ENCODE assay signal across 9 cellular contexts in genomic region chr7:74101061-74101681, GRCh38. TPM values are rescaled to one million over a fixed set of nuclear protein-coding genes. Genes with fewer than 3 reads are reported as not detected.
A peak's percentile ranks its signal among the peaks of the same experiment; 100 is the strongest.
DNase-seq lines count a peak whose midpoint lies in the region; ATAC-seq and TF ChIP-seq lines count a peak whose summit lies in the region.
"Had no signal": no experiment of that assay in that cellular context is flagged by ENCODE, and none has a peak within 500 bp of the region (broad histone marks: within the 10 kb centered on the region; RNA-seq: fewer than 3 reads in every experiment).

No MANE protein-coding gene starts in this region.

- no peak for DNase-seq in stimulated activated naive CD8-positive, alpha-beta T cell treated with anti-CD3 and anti-CD28 coated beads, Interleukin-15, Interleukin-2, amounts not matched to agents 100 U/mL and 50 U/mL, for 24 hours
- no peak for DNase-seq in stimulated activated naive CD8-positive, alpha-beta T cell treated with anti-CD3 and anti-CD28 coated beads, Interleukin-15, amount 100 ng/mL, for 72 hours
- peak; percentile 29 for DNase-seq in colonic mucosa
- no peak for DNase-seq in GOT3 (lab: John Stamatoyannopoulos, UW)
- DNase-seq in immature natural killer cell, result no peak
- DNase-seq in hippocampal formation (lab: John Stamatoyannopoulos, UW), result no peak
- DNase-seq in NCI-H1417 treated with DMSO at 0.1 percent for 48 hours (lab: John Stamatoyannopoulos, UW), result no peak

- H3K9ac ChIP-seq in colonic mucosa (ENCODE audit: low read depth in 2 of 2, low read length in 2 of 2), result no peak overlapping the region

- H3K9me3 Mint-ChIP-seq in stimulated activated naive CD8-positive, alpha-beta T cell treated with anti-CD3 and anti-CD28 coated beads, Interleukin-15, amount 100 ng/mL, for 72 hours, result no peaks in the 10 kb centered on the region
- H3K9me3 Mint-ChIP-seq in immature natural killer cell, result no peaks in the 10 kb centered on the region

- H3K27ac Mint-ChIP-seq in stimulated activated naive CD8-positive, alpha-beta T cell treated with anti-CD3 and anti-CD28 coated beads, Interleukin-15, amount 100 ng/mL, for 72 hours, result no peak overlapping the region
- no peak overlapping the region for H3K27ac Mint-ChIP-seq in immature natural killer cell

- no peaks in the 10 kb centered on the region for H3K27me3 ChIP-seq in colonic mucosa

- peak; percentile 39 for ATAC-seq in stimulated activated naive CD8-positive, alpha-beta T cell treated with anti-CD3 and anti-CD28 coated beads, Interleukin-15, Interleukin-2, amounts not matched to agents 100 U/mL and 50 U/mL, for 24 hours
- ATAC-seq in stimulated activated naive CD8-positive, alpha-beta T cell treated with anti-CD3 and anti-CD28 coated beads, Interleukin-15, amount 100 ng/mL, for 72 hours, result no peak
- ATAC-seq in HG03103 (IDR thresholded peaks at IDR 0.05; ENCODE audit: low read depth, unreplicated experiment), result peak; percentile 80

- no peak overlapping the region for H3K4me3 Mint-ChIP-seq in stimulated activated naive CD8-positive, alpha-beta T cell treated with anti-CD3 and anti-CD28 coated beads, Interleukin-15, amount 100 ng/mL, for 72 hours
- H3K4me3 Mint-ChIP-seq in immature natural killer cell, result no peak overlapping the region

- H3K36me3 ChIP-seq in colonic mucosa, result no peaks in the 10 kb centered on the region

- no peak for TF ChIP-seq CTCF in colonic mucosa (IDR thresholded peaks at IDR 0.05)

- H3K4me3 ChIP-seq in colonic mucosa, result no peak overlapping the region

- H3K27me3 Mint-ChIP-seq in stimulated activated naive CD8-positive, alpha-beta T cell treated with anti-CD3 and anti-CD28 coated beads, Interleukin-15, amount 100 ng/mL, for 72 hours, result no peaks in the 10 kb centered on the region
- H3K27me3 Mint-ChIP-seq in immature natural killer cell (ENCODE audit: low read depth in 3 of 3), result peaks cover 0 to 2% (median 0%) of the 10 kb centered on the region in 3 donors

- H3K4me1 Mint-ChIP-seq in stimulated activated naive CD8-positive, alpha-beta T cell treated with anti-CD3 and anti-CD28 coated beads, Interleukin-15, amount 100 ng/mL, for 72 hours, result no peaks in the 10 kb centered on the region
- peaks cover 2 to 6% of the 10 kb centered on the region in 2 donors for H3K4me1 Mint-ChIP-seq in immature natural killer cell

- no peaks in the 10 kb centered on the region for H3K4me1 ChIP-seq in colonic mucosa

- peaks cover 13 to 33% (median 14%) of the 10 kb centered on the region in 3 donors for H3K36me3 Mint-ChIP-seq in immature natural killer cell

- no peak overlapping the region for H3K27ac ChIP-seq in colonic mucosa
- H3K27ac ChIP-seq: C4-2B had no signal

- no peaks in the 10 kb centered on the region for H3K9me3 ChIP-seq in colonic mucosa

- intact Hi-C loops in colonic mucosa (cut with DNase I), result no loop called here

RNA-seq across cellular contexts. Expression of gene LIMK1, which starts 17.6 kb away (rescaled TPM):
- total RNA-seq in colonic mucosa, result 10 to 100 TPM; 11.1 to 16.5 TPM
- polyA plus RNA-seq in immature natural killer cell, result 10 to 100 TPM in 2 of 3 donors, 1 to 10 TPM in 1; 8.2 to 38.1 (median 18.8) TPM
